Comparison of ENCODE assay signal across 9 cellular contexts in genomic region chr2:156399224-156399949, GRCh38. TPM values are rescaled to one million over a fixed set of nuclear protein-coding genes. Genes with fewer than 3 reads are reported as not detected.
A peak's percentile ranks its signal among the peaks of the same experiment; 100 is the strongest.
DNase-seq lines count a peak whose midpoint lies in the region; ATAC-seq, FAIRE-seq and TF ChIP-seq lines count a peak whose summit lies in the region.
"Had no signal": no experiment of that assay in that cellular context is flagged by ENCODE, and none has a peak within 500 bp of the region (broad histone marks: within the 10 kb centered on the region; RNA-seq: fewer than 3 reads in every experiment).

No MANE protein-coding gene starts in this region.

- H3K9me3 ChIP-seq in astrocyte (ENCODE audit: insufficient read depth, low read depth, low read length), result no peaks in the 10 kb centered on the region
- H3K9me3 ChIP-seq in thoracic aorta, result no peaks in the 10 kb centered on the region

- H3K4me3 ChIP-seq in astrocyte (ENCODE audit: insufficient read depth, low read depth, low read length), result peak overlapping the region; percentile 89
- H3K4me3 ChIP-seq in thoracic aorta, result peak overlapping the region; percentile 97

- H3K4me1 Mint-ChIP-seq in astrocyte (ENCODE audit: low read depth, unreplicated experiment), result peaks cover 1% of the 10 kb centered on the region

- H2AFZ ChIP-seq in astrocyte (ENCODE audit: low read depth, low read length), result peak overlapping the region; percentile 83

- H3K4me2 ChIP-seq in astrocyte (ENCODE audit: low read length), result peak overlapping the region; percentile 91

- no peak for FAIRE-seq in astrocyte (lab: Jason Lieb, UNC)
- FAIRE-seq: A204.1 had no signal

- peak overlapping the region; percentile 81 for H3K9ac ChIP-seq in astrocyte (ENCODE audit: low read length)

- H3K27me3 ChIP-seq in astrocyte (ENCODE audit: insufficient read depth, low read length), result no peaks in the 10 kb centered on the region
- H3K27me3 ChIP-seq in layer of hippocampus (ENCODE audit: control insufficient read depth, insufficient read depth, low read length), result no peaks in the 10 kb centered on the region
- H3K27me3 ChIP-seq in thoracic aorta (replicated peaks; ENCODE audit: insufficient read depth), result no peaks in the 10 kb centered on the region

- H3K4me3 Mint-ChIP-seq in astrocyte (ENCODE audit: unreplicated experiment), result peak overlapping the region; percentile 93

- no peaks in the 10 kb centered on the region for H4K20me1 ChIP-seq in astrocyte (ENCODE audit: insufficient read depth, low read length)

- no peak overlapping the region for H3K27ac Mint-ChIP-seq in astrocyte (ENCODE audit: unreplicated experiment)

- no peaks in the 10 kb centered on the region for H3K36me3 Mint-ChIP-seq in astrocyte (ENCODE audit: low read depth, unreplicated experiment)

- no peaks in the 10 kb centered on the region for H3K79me2 ChIP-seq in astrocyte (ENCODE audit: insufficient read depth, low read length)

- H3K27ac ChIP-seq in astrocyte (ENCODE audit: low read depth, low read length) (no peak overlapping the region), layer of hippocampus (ENCODE audit: low read depth, low read length) (peak overlapping the region; percentile 94), thoracic aorta (peak overlapping the region; percentile 89 to 96)

- H3K36me3 ChIP-seq in astrocyte (ENCODE audit: insufficient read depth, low read length), result no peaks in the 10 kb centered on the region
- H3K36me3 ChIP-seq in thoracic aorta, result no peaks in the 10 kb centered on the region

- ATAC-seq in thoracic aorta (ENCODE audit: insufficient number of reproducible peaks, low FRiP score, low read depth) (no peak), GM19452 (IDR thresholded peaks at IDR 0.05; ENCODE audit: unreplicated experiment) (no peak)

- peaks cover 4% of the 10 kb centered on the region for H3K4me1 ChIP-seq in astrocyte (ENCODE audit: insufficient read depth, low read length)
- H3K4me1 ChIP-seq in thoracic aorta (ENCODE audit: control insufficient read depth in 1 of 2, low read depth in 2 of 2), result peaks cover 4 to 7% of the 10 kb centered on the region in 2 donors

- no peaks in the 10 kb centered on the region for H3K9me3 Mint-ChIP-seq in astrocyte (ENCODE audit: unreplicated experiment)

- no peaks in the 10 kb centered on the region for H3K27me3 Mint-ChIP-seq in astrocyte (ENCODE audit: low read depth, unreplicated experiment)

- peak; percentile 62 for DNase-seq in DMS53 (lab: John Stamatoyannopoulos, UW)
- DNase-seq in DMS53 treated with DMSO at 0.1 percent for 48 hours (lab: John Stamatoyannopoulos, UW; ENCODE audit: unreplicated experiment), result no peak
- peak; percentile 40 for DNase-seq in M059J (ENCODE audit: low read depth)
- DNase-seq in astrocyte (ENCODE audit: low read depth), result no peak
- DNase-seq in thoracic aorta (ENCODE audit: low spot score), result no peak
- no peak for DNase-seq in OCI-M1 (lab: John Stamatoyannopoulos, UW)

- TF ChIP-seq CTCF in astrocyte (IDR thresholded peaks at IDR 0.05; ENCODE audit: insufficient read depth, low read depth, low read length) (no peak), thoracic aorta (IDR thresholded peaks at IDR 0.05) (no peak)

RNA-seq across cellular contexts. Expression of gene GPD2, which starts 36.8 kb away (rescaled TPM):
- 45.8 and 82.4 TPM in 2 replicates for total RNA-seq in M059J (2014; rRNA removed; shearing (Covaris generic))
- total RNA-seq in astrocyte, result 27.5 and 29.0 TPM in 2 replicates
- total RNA-seq in thoracic aorta, result 10 to 100 TPM; 13.7 to 31.7 TPM

Comparison
In these comparisons a context has a peak if more than half of its experiments do, and no peak if none do; other contexts are left out.
1. DNase-seq: peak in DMS53 (single experiment) and M059J (single experiment); none in DMS53 treated with DMSO at 0.1 percent for 48 hours (single experiment), astrocyte (single experiment), thoracic aorta (single experiment) and OCI-M1 (single experiment).